9 cellular contexts compared by ENCODE assay signal in genomic region chr1:22665752-22666151, GRCh38. TPM values are rescaled to one million over a fixed set of nuclear protein-coding genes. Genes with fewer than 3 reads are reported as not detected.
DNase-seq lines count a peak whose midpoint lies in the region; ATAC-seq and TF ChIP-seq lines count a peak whose summit lies in the region.
"Had no signal": no experiment of that assay in that cellular context is flagged by ENCODE, and none has a peak within 500 bp of the region (broad histone marks: within the 10 kb centered on the region; RNA-seq: fewer than 3 reads in every experiment).

No MANE protein-coding gene starts in this region.

- H3K79me2 ChIP-seq in OCI-LY7 (ENCODE audit: insufficient read depth, low read depth, low read length) (no peaks in the 10 kb centered on the region), fibroblast of lung (ENCODE audit: control insufficient read depth, insufficient read depth, low read length) (no peaks in the 10 kb centered on the region), smooth muscle cell (ENCODE audit: low read depth) (no peaks in the 10 kb centered on the region)

- POLR2A ChIA-PET in OCI-LY7 (lab: Charles Lee) = no interaction called here

- intact Hi-C loops in OCI-LY7 (cut with micrococcal nuclease; ENCODE audit: unreplicated experiment) = no loop called here

- H3F3A ChIP-seq in smooth muscle cell (ENCODE audit: low read depth) = no peaks in the 10 kb centered on the region

- H3K9ac ChIP-seq in fibroblast of lung (ENCODE audit: insufficient read depth, low read length) = no peak overlapping the region
- no peak overlapping the region for H3K9ac ChIP-seq in smooth muscle cell (ENCODE audit: low read depth)

- H2AFZ ChIP-seq in OCI-LY7 (ENCODE audit: low read length) (no peak overlapping the region), fibroblast of lung (ENCODE audit: low read length) (no peak overlapping the region), smooth muscle cell (ENCODE audit: low read depth) (no peak overlapping the region)

- H3K9me3 ChIP-seq in OCI-LY7 (ENCODE audit: low read length) (no peaks in the 10 kb centered on the region), fibroblast of lung (ENCODE audit: control insufficient read depth, insufficient read depth, low read depth, low read length) (no peaks in the 10 kb centered on the region), smooth muscle cell (replicated peaks; ENCODE audit: low read depth) (no peaks in the 10 kb centered on the region)

- no peaks in the 10 kb centered on the region for H3K4me1 ChIP-seq in OCI-LY7 (ENCODE audit: insufficient read depth, low read length, poor library complexity, severe bottlenecking)
- no peaks in the 10 kb centered on the region for H3K4me1 ChIP-seq in fibroblast of lung (ENCODE audit: control insufficient read depth, extremely low read depth, insufficient read depth, low read length)
- no peaks in the 10 kb centered on the region for H3K4me1 ChIP-seq in smooth muscle cell (ENCODE audit: low read depth)

- H3K9me2 ChIP-seq in OCI-LY7 (ENCODE audit: insufficient read depth, low read length) = no peaks in the 10 kb centered on the region

- H3K27me3 ChIP-seq in fibroblast of lung (ENCODE audit: control insufficient read depth, insufficient read depth, low read length) (peaks cover 18% of the 10 kb centered on the region), smooth muscle cell (ENCODE audit: low read depth) (peaks cover 56% of the 10 kb centered on the region)

- no peak for ATAC-seq in GM21717 (IDR thresholded peaks at IDR 0.05; ENCODE audit: unreplicated experiment)

- BruUV-seq in OCI-LY7 (replicated peaks; lab: Mats Ljungman, UMichigan) = no TSS peak

- in situ Hi-C loops in G401 (cut with HindIII; ENCODE audit: low sequenced_read_pairs) = no loop called here

- peak; percentile 20 to 51 for DNase-seq in SHP77 (lab: John Stamatoyannopoulos, UW)
- DNase-seq in SHP77 treated with DMSO at 0.1 percent for 48 hours (lab: John Stamatoyannopoulos, UW) = no peak
- DNase-seq in OCI-LY7 (ENCODE audit: low spot score) = no peak
- peak; percentile 21 to 36 for DNase-seq in fibroblast of lung (ENCODE audit: low read depth in 2 of 2)
- no peak for DNase-seq in smooth muscle cell (lab: John Stamatoyannopoulos, UW; ENCODE audit: unreplicated experiment)
- no peak for DNase-seq in NCI-H1105 (lab: John Stamatoyannopoulos, UW)
- no peak for DNase-seq in G401 (ENCODE audit: low spot score)
- DNase-seq: activated CD4-positive, alpha-beta T cell treated with anti-CD3 and anti-CD28 coated beads, Interleukin-2, amount 10 ng/mL, durations not matched to agents 7 days and 5 days had no signal

- TF ChIP-seq CTCF in OCI-LY7 (conservative IDR thresholded peaks at IDR 0.05; ENCODE audit: low read length) (0 out of 2 replicates have a peak, but pooled peaks have one; percentile 31), fibroblast of lung (conservative IDR thresholded peaks at IDR 0.05 in 1 of 2, IDR thresholded peaks at IDR 0.05 in 1 of 2; ENCODE audit: low read depth in 1 of 2, low read length in 2 of 2) (peak in 1 of 2 donors; percentile 52), smooth muscle cell (IDR thresholded peaks at IDR 0.05; ENCODE audit: borderline replicate concordance, insufficient read depth, poor library complexity, severe bottlenecking) (peak; percentile 59)

- no peaks in the 10 kb centered on the region for H3K36me3 ChIP-seq in OCI-LY7 (ENCODE audit: insufficient read depth, low read length)
- no peaks in the 10 kb centered on the region for H3K36me3 ChIP-seq in fibroblast of lung (ENCODE audit: control insufficient read depth, insufficient read depth, low read length)
- H3K36me3 ChIP-seq in smooth muscle cell (ENCODE audit: low read depth) = no peaks in the 10 kb centered on the region

- no peak overlapping the region for H3K27ac ChIP-seq in OCI-LY7 (ENCODE audit: low read depth, low read length, poor library complexity, severe bottlenecking)
- H3K27ac ChIP-seq in fibroblast of lung (ENCODE audit: insufficient read depth, low read length) = no peak overlapping the region
- H3K27ac ChIP-seq in smooth muscle cell (ENCODE audit: low read depth) = no peak overlapping the region

- H3K4me2 ChIP-seq in OCI-LY7 (ENCODE audit: low read length) (no peak overlapping the region), fibroblast of lung (ENCODE audit: extremely low read depth, insufficient read depth, low read length) (no peak overlapping the region), smooth muscle cell (no peak overlapping the region)

- CTCF ChIA-PET in OCI-LY7 (lab: Charles Lee; ENCODE audit: unreplicated experiment) = interaction anchor here (0.6 kb wide), 1 partner anchor 8 kb away, joined by 3 read pairs; no protein-coding TSS in a partner anchor

- H3K4me3 ChIP-seq in OCI-LY7 (ENCODE audit: low read depth, low read length, poor library complexity, severe bottlenecking) (no peak overlapping the region), fibroblast of lung (replicated peaks in 1 of 4; ENCODE audit: control extremely low read depth in 1 of 4, insufficient read depth in 1 of 4, low read depth in 3 of 4, low read length in 4 of 4) (no peak overlapping the region), smooth muscle cell (no peak overlapping the region)

- H4K20me1 ChIP-seq in OCI-LY7 (ENCODE audit: insufficient read depth, low read length) (no peaks in the 10 kb centered on the region), fibroblast of lung (ENCODE audit: control insufficient read depth, extremely low read depth, insufficient read depth, low read length) (no peaks in the 10 kb centered on the region), smooth muscle cell (ENCODE audit: low read depth) (no peaks in the 10 kb centered on the region)

- 40% methylated on average over 7 of the region's 7 CpGs for WGBS in smooth muscle cell (ENCODE audit: low lambda C conversion rate)

RNA-seq across cellular contexts. Expression of gene C1QB, which starts 12.7 kb away (rescaled TPM):
- not detected in 2 replicates for total RNA-seq in OCI-LY7 (2014; rRNA removed; shearing (Covaris generic))
- total RNA-seq in OCI-LY7 (2022) (not detected in 2 replicates), fibroblast of lung (not detected in 2 replicates), smooth muscle cell (not detected in 2 replicates)
- polyA plus RNA-seq in fibroblast of lung (not detected in 2 replicates), smooth muscle cell (not detected in 2 replicates)
- polyA plus RNA-seq in fibroblast of lung (2012) = not detected in 2 replicates
- not detected in 2 replicates for polyA minus RNA-seq in fibroblast of lung (ENCODE audit: low replicate concordance)
- not detected in 2 replicates for total RNA-seq in G401 (2014; rRNA removed; shearing (Covaris generic))
- total RNA-seq: activated CD4-positive, alpha-beta T cell treated with anti-CD3 and anti-CD28 coated beads, Interleukin-2, amount 10 ng/mL, durations not matched to agents 7 days and 5 days had no signal

RNA-seq across cellular contexts. Expression of gene C1QC, which starts 22.3 kb away (rescaled TPM):
- not detected in 2 replicates for total RNA-seq in OCI-LY7 (2014; rRNA removed; shearing (Covaris generic))
- total RNA-seq in OCI-LY7 (2022) = not detected in 2 replicates
- total RNA-seq in fibroblast of lung = not detected in 2 replicates
- not detected in 2 replicates for polyA plus RNA-seq in fibroblast of lung
- not detected in 2 replicates for polyA plus RNA-seq in fibroblast of lung (2012)
- polyA minus RNA-seq in fibroblast of lung (ENCODE audit: low replicate concordance) = not detected in 2 replicates
- total RNA-seq in smooth muscle cell = not detected in 2 replicates
- not detected in 2 replicates for polyA plus RNA-seq in smooth muscle cell
- not detected in 2 replicates for total RNA-seq in G401 (2014; rRNA removed; shearing (Covaris generic))
- total RNA-seq: activated CD4-positive, alpha-beta T cell treated with anti-CD3 and anti-CD28 coated beads, Interleukin-2, amount 10 ng/mL, durations not matched to agents 7 days and 5 days had no signal

RNA-seq across cellular contexts. Expression of gene C1QA, which starts 29.3 kb away (rescaled TPM):
- total RNA-seq in OCI-LY7 (2014; rRNA removed; shearing (Covaris generic)) = not detected in 2 replicates
- total RNA-seq in OCI-LY7 (2022) = not detected in 2 replicates
- total RNA-seq in fibroblast of lung = 0.26 TPM in 1 of 2 replicates, not detected in the other
- polyA plus RNA-seq in fibroblast of lung = not detected in 2 replicates
- polyA plus RNA-seq in fibroblast of lung (2012) = not detected in 2 replicates
- polyA minus RNA-seq in fibroblast of lung (ENCODE audit: low replicate concordance) = not detected in 2 replicates
- not detected in 2 replicates for total RNA-seq in smooth muscle cell
- not detected in 2 replicates for polyA plus RNA-seq in smooth muscle cell
- total RNA-seq in G401 (2014; rRNA removed; shearing (Covaris generic)) = not detected in 2 replicates
- total RNA-seq: activated CD4-positive, alpha-beta T cell treated with anti-CD3 and anti-CD28 coated beads, Interleukin-2, amount 10 ng/mL, durations not matched to agents 7 days and 5 days had no signal

RNA-seq across cellular contexts. Expression of gene EPHB2, which starts 44.9 kb away (rescaled TPM):
- total RNA-seq in OCI-LY7 (2014; rRNA removed; shearing (Covaris generic)) = 0.62 TPM in 1 of 2 replicates, not detected in the other
- total RNA-seq in OCI-LY7 (2022) = 0.53 and 0.59 TPM in 2 replicates
- total RNA-seq in fibroblast of lung = 11.2 and 12.3 TPM in 2 replicates
- polyA plus RNA-seq in fibroblast of lung = 4.1 and 21.8 TPM in 2 replicates
- 6.5 and 34.9 TPM in 2 replicates for polyA plus RNA-seq in fibroblast of lung (2012)
- polyA minus RNA-seq in fibroblast of lung (ENCODE audit: low replicate concordance) = 34.6 and 147 TPM in 2 replicates
- total RNA-seq in smooth muscle cell = 1.8 and 6.7 TPM in 2 replicates
- 1.1 and 2.7 TPM in 2 replicates for polyA plus RNA-seq in smooth muscle cell
- total RNA-seq in G401 (2014; rRNA removed; shearing (Covaris generic)) = 0.14 and 1.1 TPM in 2 replicates

Comparison
In these comparisons a context has a peak if more than half of its experiments do, and no peak if none do; other contexts are left out.
1. DNase-seq: peak in SHP77 (2 of 2) and fibroblast of lung (2 of 2); none in SHP77 treated with DMSO at 0.1 percent for 48 hours (single experiment), OCI-LY7 (single experiment), smooth muscle cell (single experiment), NCI-H1105 (single experiment) and G401 (single experiment).